ENCODE assay signal across 8 cellular contexts in the genomic region with DNA sequence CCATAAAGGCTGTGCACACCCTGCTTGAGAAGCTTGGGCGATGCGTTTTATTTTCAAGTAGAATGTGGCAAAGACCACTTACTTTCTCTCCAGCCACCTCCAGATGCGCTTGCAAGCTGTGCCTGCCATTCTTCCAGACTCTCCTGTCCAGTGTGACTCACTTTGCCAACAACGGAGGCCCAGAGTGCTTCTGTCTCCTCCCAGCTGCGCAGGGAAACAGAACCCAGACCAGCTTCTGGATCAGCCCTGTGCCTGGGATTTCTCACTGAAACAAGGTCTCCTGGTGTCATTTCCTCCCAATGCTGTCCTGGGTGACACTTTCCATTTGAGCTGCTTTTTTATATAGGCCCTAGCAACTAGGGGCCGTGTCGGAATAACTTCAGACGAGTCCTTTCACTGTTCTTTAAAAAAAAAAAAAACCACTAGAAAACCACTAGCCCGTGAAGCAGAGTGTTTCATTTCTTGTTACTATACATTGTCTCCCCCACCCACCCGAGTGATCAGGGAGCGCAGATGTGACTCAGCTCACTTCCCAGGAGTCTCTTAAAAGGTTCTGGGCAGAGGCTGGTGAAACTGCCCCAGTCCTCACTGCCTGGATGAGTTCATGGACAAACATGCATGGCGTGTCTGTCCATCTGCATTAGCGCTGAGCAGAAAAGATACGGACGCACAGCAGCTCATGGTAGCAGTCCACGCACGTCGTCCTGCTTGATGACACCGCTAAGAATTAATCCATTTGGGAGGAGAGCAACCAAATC. TPM values are rescaled to one million over a fixed set of nuclear protein-coding genes. Genes with fewer than 3 reads are reported as not detected.
DNase-seq lines count a peak whose midpoint lies in the region; ATAC-seq and TF ChIP-seq lines count a peak whose summit lies in the region.

No MANE protein-coding gene starts in this region.

- no peaks in the 10 kb centered on the region for H3K9me3 ChIP-seq in muscle layer of duodenum (ENCODE audit: control insufficient read depth in 1 of 2, low read length in 2 of 2)

- H3K4me1 ChIP-seq in muscle layer of duodenum (ENCODE audit: control insufficient read depth in 1 of 2, insufficient read depth in 2 of 2, low read length in 2 of 2): peaks cover 0 to 4% of the 10 kb centered on the region in 2 donors

- peaks cover 10 to 13% of the 10 kb centered on the region in 2 donors for H3K36me3 ChIP-seq in muscle layer of duodenum (ENCODE audit: control insufficient read depth in 1 of 2, insufficient read depth in 2 of 2, low read length in 2 of 2)

- no peaks in the 10 kb centered on the region for H3K27me3 ChIP-seq in muscle layer of duodenum (ENCODE audit: low read depth, low read length)

- POLR2A ChIA-PET in HEK293T (lab: Yijun Ruan, JAX): interaction anchor here (1.3 kb wide), 1 partner anchor 25 kb away, joined by 3 read pairs; no protein-coding TSS in a partner anchor

- peak overlapping the region; percentile 9 for H3K27ac ChIP-seq in muscle layer of duodenum (ENCODE audit: low read length)

- DNase-seq in GM12865 (ENCODE audit: low read depth) (peak; percentile 74), SHP77 treated with DMSO at 0.1 percent for 48 hours (lab: John Stamatoyannopoulos, UW) (no peak), activated T-cell treated with anti-CD3 and anti-CD28 coated beads for 4 hours (no peak), HEK293T (ENCODE audit: extremely low spot score) (no peak)
- peak; percentile 28 for DNase-seq in Jurkat, Clone E6-1 (ENCODE audit: low read depth, low spot score)
- no peak for DNase-seq in activated CD4-positive, alpha-beta T cell treated with anti-CD3 and anti-CD28 coated beads for 48 hours

- CTCF ChIA-PET in HEK293T (lab: Yijun Ruan, JAX): interaction anchor here (1.0 kb wide), 1 partner anchor 165 kb away, joined by 10 read pairs; no protein-coding TSS in a partner anchor

- no peak for TF ChIP-seq CTCF in GM12865 (IDR thresholded peaks at IDR 0.05; ENCODE audit: insufficient read depth, low read depth, low read length, missing control alignments)

- peak; percentile 81 for ATAC-seq in GM21528 (IDR thresholded peaks at IDR 0.05; ENCODE audit: low FRiP score, unreplicated experiment)

- no peak overlapping the region for H3K4me3 ChIP-seq in GM12865 (ENCODE audit: low read depth, low read length)
- H3K4me3 ChIP-seq in Jurkat, Clone E6-1 (ENCODE audit: low read length): no peak overlapping the region
- no peak overlapping the region for H3K4me3 ChIP-seq in muscle layer of duodenum (ENCODE audit: low read depth in 1 of 2, low read length in 2 of 2)

TF ChIP-seq in HEK293T, 16 proteins besides CTCF, POLR2A, EP300 and RAD21:
- TF ChIP-seq SUZ12 (IDR thresholded peaks at IDR 0.05) (no peak), LEF1 (IDR thresholded peaks at IDR 0.05; ENCODE audit: borderline replicate concordance) (no peak)

RNA-seq across cellular contexts. Expression of a gene that starts 25.3 kb away (rescaled TPM):
- 4,714 TPM for polyA plus RNA-seq in Jurkat, Clone E6-1 (2012; ENCODE audit: insufficient read depth, insufficient read length)

Comparison
In these comparisons a context has a peak if more than half of its experiments do, and no peak if none do; other contexts are left out.
1. DNase-seq: peak in GM12865 (single experiment) and Jurkat, Clone E6-1 (single experiment); none in SHP77 treated with DMSO at 0.1 percent for 48 hours (single experiment), activated T-cell treated with anti-CD3 and anti-CD28 coated beads for 4 hours (single experiment), HEK293T (single experiment) and activated CD4-positive, alpha-beta T cell treated with anti-CD3 and anti-CD28 coated beads for 48 hours (single experiment).